Comparison of ENCODE assay signal across 8 cellular contexts in the genomic region with DNA sequence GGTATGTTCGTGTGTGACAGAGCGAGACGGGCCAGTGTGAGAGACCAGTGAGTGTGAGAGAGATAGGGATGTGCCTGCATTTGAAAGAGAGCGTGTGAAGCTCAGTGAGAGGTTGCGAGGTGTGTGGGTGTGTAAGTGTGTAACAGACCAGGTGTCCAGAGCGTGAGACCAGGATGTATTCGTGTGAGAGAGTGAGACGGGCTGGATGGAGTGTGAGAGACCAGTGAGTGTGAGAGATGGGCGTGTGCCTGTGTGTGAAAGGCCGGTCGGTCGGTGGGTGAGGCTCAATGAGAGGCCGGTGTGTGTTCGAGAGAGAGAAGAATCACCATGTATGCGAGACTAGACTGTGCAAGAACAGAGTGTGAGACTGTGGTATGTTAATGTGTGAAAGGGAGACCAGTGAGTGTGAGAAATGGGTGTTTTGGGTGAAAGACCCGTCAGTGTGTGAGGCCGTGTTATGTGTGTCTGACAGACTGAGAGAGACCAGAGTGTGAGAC. TPM values are rescaled to one million over a fixed set of nuclear protein-coding genes. Genes with fewer than 3 reads are reported as not detected.
DNase-seq lines count a peak whose midpoint lies in the region; ATAC-seq, FAIRE-seq and TF ChIP-seq lines count a peak whose summit lies in the region.

No MANE protein-coding gene starts in this region.

- H3K4me3 ChIP-seq in liver (ENCODE audit: low read depth in 1 of 3, low read length in 3 of 3) (peak overlapping the region; percentile 38 to 71 (median 44)), HepG2 (replicated peaks in 1 of 3; ENCODE audit: insufficient read depth in 1 of 3, low read depth in 2 of 3, low read length in 3 of 3) (no peak overlapping the region), H1 (ENCODE audit: extremely low read depth in 1 of 4, insufficient read depth in 2 of 4, low read depth in 3 of 4, low read length in 4 of 4) (peak overlapping the region; percentile 73 to 98 (median 80)), mucosa of stomach (ENCODE audit: low read length) (peak overlapping the region; percentile 93)

- peak overlapping the region; percentile 10; the same call in 1 of the 2 replicates for H2BK12ac ChIP-seq in H1 (ENCODE audit: low read depth, low read length)

- intact Hi-C loops in HepG2 (cut with micrococcal nuclease; ENCODE audit: unreplicated experiment): no loop called here

- H4K91ac ChIP-seq in H1 (replicated peaks; ENCODE audit: insufficient read length, low read length): peak overlapping the region; percentile 73

- H3K27me3 ChIP-seq in liver (ENCODE audit: control insufficient read depth in 4 of 4, insufficient read depth in 4 of 4, low read length in 3 of 4): no peaks in the 10 kb centered on the region
- no peaks in the 10 kb centered on the region for H3K27me3 ChIP-seq in HepG2 (ENCODE audit: control insufficient read depth in 1 of 2, insufficient read depth in 2 of 2, low read length in 2 of 2)
- H3K27me3 ChIP-seq in H1 (replicated peaks in 1 of 4; ENCODE audit: control insufficient read depth in 3 of 4, extremely low read depth in 1 of 4, insufficient read depth in 3 of 4, low read length in 3 of 4): peaks cover 0 to 5% (median 2%) of the 10 kb centered on the region in 4 experiments; a peak in 3 of 7 replicates
- H3K27me3 ChIP-seq in mucosa of stomach (ENCODE audit: control insufficient read depth, insufficient read depth, low read length): no peaks in the 10 kb centered on the region

- CTCF ChIA-PET in HepG2 (lab: Yijun Ruan, JAX; ENCODE audit: low intra/inter-chr PET ratio, low total read pairs): no interaction called here
- CTCF ChIA-PET in H1 (lab: Charles Lee; ENCODE audit: partially characterized antibody): interaction anchor here (0.7 to 1.7 kb wide), 3 partner anchors 17 to 442 kb away, joined by 3 read pairs; a partner anchor contains a TSS
- CTCF ChIA-PET in GM10248 (lab: Yijun Ruan, JAX): no interaction called here

- H3K14ac ChIP-seq in H1 (ENCODE audit: insufficient read length): no peak overlapping the region

- H3K4ac ChIP-seq in H1 (replicated peaks; ENCODE audit: insufficient read length, low read depth, low read length): peak overlapping the region; percentile 25

- no peak overlapping the region for H3K23ac ChIP-seq in H1 (ENCODE audit: insufficient read length)

- TF ChIP-seq CTCF in liver (IDR thresholded peaks at IDR 0.05; ENCODE audit: low read depth, low read length, missing input control) (no peak), HepG2 (CRISPR knock-in tag; IDR thresholded peaks at IDR 0.05) (no peak), H1 (IDR thresholded peaks at IDR 0.05; ENCODE audit: control extremely low read depth in 1 of 3, insufficient read depth in 1 of 3, low read depth in 1 of 3, low read length in 3 of 3) (no peak), GM10248 (IDR thresholded peaks at IDR 0.05; ENCODE audit: control extremely low read depth, extremely low read depth, low read depth, missing control alignments) (no peak)

- H3K79me2 ChIP-seq in HepG2 (ENCODE audit: insufficient read depth, low read length) (no peaks in the 10 kb centered on the region), H1 (ENCODE audit: control insufficient read depth in 1 of 2, insufficient read depth in 2 of 2, low read length in 2 of 2) (no peaks in the 10 kb centered on the region)

- TF ChIP-seq RAD21 in liver (IDR thresholded peaks at IDR 0.05): no peak
- no peak for TF ChIP-seq RAD21 in HepG2 (CRISPR knock-in tag; IDR thresholded peaks at IDR 0.05)
- TF ChIP-seq RAD21 in H1 (IDR thresholded peaks at IDR 0.05 in 1 of 2, conservative IDR thresholded peaks at IDR 0.05 in 1 of 2; ENCODE audit: low read depth in 2 of 2, low read length in 2 of 2): no peak

- H4K5ac ChIP-seq in H1 (ENCODE audit: insufficient read length, low read depth, low read length): no peak overlapping the region

- H3K9ac ChIP-seq in liver (ENCODE audit: low read depth in 1 of 2, low read length in 2 of 2) (no peak overlapping the region), HepG2 (ENCODE audit: insufficient read depth, low read depth, low read length) (no peak overlapping the region), H1 (replicated peaks in 1 of 4; ENCODE audit: extremely low read depth in 1 of 4, low read depth in 3 of 4, low read length in 3 of 4) (peak overlapping the region in 3 of 4 experiments; percentile 26 to 90 (median 32); a peak in 5 of 7 replicates), mucosa of stomach (ENCODE audit: low read length) (peak overlapping the region; percentile 75)

- H3K4me1 ChIP-seq in liver (ENCODE audit: control insufficient read depth in 4 of 4, insufficient read depth in 4 of 4, low read length in 3 of 4) (peaks cover 0 to 10% (median 6%) of the 10 kb centered on the region in 4 donors), HepG2 (ENCODE audit: insufficient read depth, low read length) (no peaks in the 10 kb centered on the region), H1 (replicated peaks in 1 of 4; ENCODE audit: control insufficient read depth in 3 of 4, insufficient read depth in 4 of 4, low read length in 3 of 4) (peaks cover 0 to 10% (median 2%) of the 10 kb centered on the region in 4 experiments; a peak in 5 of 7 replicates), mucosa of stomach (ENCODE audit: control insufficient read depth, insufficient read depth, low read length) (no peaks in the 10 kb centered on the region)

- H3K56ac ChIP-seq in H1 (replicated peaks; ENCODE audit: insufficient read length, low read depth, low read length): peak overlapping the region; percentile 32

- TF ChIP-seq POLR2A in HepG2 (IDR thresholded peaks at IDR 0.05; ENCODE audit: insufficient read depth in 1 of 2, low read depth in 2 of 2, low read length in 2 of 2): no peak
- TF ChIP-seq POLR2A in H1 (IDR thresholded peaks at IDR 0.05; ENCODE audit: control extremely low read depth in 1 of 2, low read depth in 2 of 2, low read length in 2 of 2): no peak

- in situ Hi-C loops in HepG2 (cut with HindIII; ENCODE audit: extremely low pct_ligation_motif_present, low pct_unique_long_range_greater_than_20kb): no loop called here

- H3K36me3 ChIP-seq in liver (ENCODE audit: control insufficient read depth in 4 of 4, insufficient read depth in 3 of 4, low read depth in 1 of 4, low read length in 3 of 4) (peaks cover 0 to 4% (median 1%) of the 10 kb centered on the region in 4 donors), HepG2 (replicated peaks in 1 of 2; ENCODE audit: control insufficient read depth in 1 of 2, insufficient read depth in 2 of 2, low read length in 2 of 2) (no peaks in the 10 kb centered on the region), H1 (ENCODE audit: control insufficient read depth in 2 of 4, insufficient read depth in 4 of 4, low read length in 3 of 4) (no peaks in the 10 kb centered on the region), mucosa of stomach (ENCODE audit: control insufficient read depth, insufficient read depth, low read length) (no peaks in the 10 kb centered on the region)

- TF ChIP-seq EP300 in HepG2 (IDR thresholded peaks at IDR 0.05; ENCODE audit: low read depth in 2 of 2, low read length in 2 of 2) (no peak), HepG2 (CRISPR knock-in tag; IDR thresholded peaks at IDR 0.05; ENCODE audit: borderline replicate concordance) (no peak), H1 (IDR thresholded peaks at IDR 0.05; ENCODE audit: borderline replicate concordance in 1 of 2, low read depth in 2 of 2, low read length in 2 of 2) (no peak)

- H3K27ac ChIP-seq in liver (ENCODE audit: low read depth in 1 of 2, low read length in 2 of 2): peak overlapping the region; percentile 80 to 86
- H3K27ac ChIP-seq in HepG2 (ENCODE audit: extremely low read length, insufficient read depth, low read length): no peak overlapping the region
- H3K27ac ChIP-seq in H1 (ENCODE audit: low read depth, low read length): no peak overlapping the region

- peaks cover 14% of the 10 kb centered on the region for H3K23me2 ChIP-seq in H1 (ENCODE audit: low read depth, low read length)

- ATAC-seq in HepG2 (no peak), HG02973 (IDR thresholded peaks at IDR 0.05; ENCODE audit: unreplicated experiment) (no peak)

- peaks cover 12 to 62% (median 23%) of the 10 kb centered on the region in 4 donors for H3K9me3 ChIP-seq in liver (ENCODE audit: control insufficient read depth in 4 of 4, low read length in 3 of 4)
- peaks cover 92% of the 10 kb centered on the region for H3K9me3 ChIP-seq in HepG2 (ENCODE audit: low read length)
- H3K9me3 ChIP-seq in H1 (ENCODE audit: insufficient read depth in 2 of 2, low read depth in 1 of 2, low read length in 1 of 2): peaks cover 4 to 17% of the 10 kb centered on the region in 2 experiments; a peak in 2 of 4 replicates
- H3K9me3 ChIP-seq in mucosa of stomach (ENCODE audit: control insufficient read depth, low read length): no peaks in the 10 kb centered on the region

- DNase-seq in HepG2 (ENCODE audit: low spot score): no peak
- no peak for DNase-seq in H1 (ENCODE audit: low read depth in 1 of 2, low spot score in 2 of 2)
- DNase-seq in GM10248 (ENCODE audit: extremely low spot score): no peak
- DNase-seq in SHP77 treated with DMSO at 0.1 percent for 48 hours (lab: John Stamatoyannopoulos, UW): no peak
- DNase-seq in RCC 7860 (ENCODE audit: low spot score): no peak

- no peak overlapping the region for H3K18ac ChIP-seq in H1 (ENCODE audit: extremely low read depth, low read length)

- H3K4me2 ChIP-seq in HepG2 (ENCODE audit: low read depth, low read length): no peak overlapping the region
- H3K4me2 ChIP-seq in H1 (ENCODE audit: insufficient read depth in 1 of 2, low read depth in 2 of 2, low read length in 2 of 2): peak overlapping the region; percentile 100

- 7% methylated on average over 17 of the region's 17 CpGs for WGBS in liver
- 43% methylated on average over 17 of the region's 17 CpGs for WGBS in HepG2 (ENCODE audit: low lambda C conversion rate)
- 27% methylated on average over 17 of the region's 17 CpGs; no CpG with 5 or more reads in 1 of the 2 experiments for WGBS in H1 (ENCODE audit: extremely low coverage in 1 of 2, insufficient coverage in 1 of 2, insufficient read length in 1 of 2, insufficient replicate concordance in 2 of 2, low coverage in 1 of 2, low lambda C conversion rate in 2 of 2, missing lambda C conversion rate in 1 of 2), 2 experiments

- POLR2A ChIA-PET in HepG2 (lab: Yijun Ruan, JAX) (no interaction called here), H1 (lab: Charles Lee; ENCODE audit: partially characterized antibody) (no interaction called here), GM10248 (lab: Yijun Ruan, JAX) (no interaction called here)

- no peak overlapping the region for H2BK20ac ChIP-seq in H1 (ENCODE audit: low read length)

- no peak overlapping the region; the same call in 1 of the 2 replicates for H2AK5ac ChIP-seq in H1 (ENCODE audit: low read depth, low read length)

- BruUV-seq in HepG2 (replicated peaks; lab: Mats Ljungman, UMichigan): no TSS peak

- peak overlapping the region; percentile 18; the same call in 1 of the 2 replicates for H2BK5ac ChIP-seq in H1 (ENCODE audit: low read depth, low read length)

- H4K8ac ChIP-seq in H1 (ENCODE audit: extremely low read depth, insufficient read depth, low read length): peak overlapping the region; percentile 81; the same call in 1 of the 2 replicates

- H3K79me1 ChIP-seq in H1 (ENCODE audit: low read depth, low read length): no peaks in the 10 kb centered on the region

- H4K20me1 ChIP-seq in HepG2 (ENCODE audit: insufficient read depth, low read length) (no peaks in the 10 kb centered on the region), H1 (replicated peaks in 1 of 2; ENCODE audit: control insufficient read depth in 1 of 2, insufficient read depth in 2 of 2, low read length in 2 of 2) (peaks cover 0 to 2% of the 10 kb centered on the region in 2 experiments)

- no peak for FAIRE-seq in HepG2 (lab: Jason Lieb, UNC)
- no peak for FAIRE-seq in H1 (lab: Jason Lieb, UNC)
- no peak for FAIRE-seq in RCC 7860 (lab: Jason Lieb, UNC)

- H2AFZ ChIP-seq in HepG2 (ENCODE audit: low read length) (no peak overlapping the region), H1 (ENCODE audit: low read length) (peak overlapping the region; percentile 100)

- H2BK120ac ChIP-seq in H1 (replicated peaks; ENCODE audit: low read depth, low read length): no peak overlapping the region

- no peak overlapping the region for H2BK15ac ChIP-seq in H1 (ENCODE audit: low read length)

RNA-seq across cellular contexts. Expression of a gene that starts 0.7 kb away (rescaled TPM):
- 1 to 10 TPM; 1.0 to 2.3 TPM for total RNA-seq in liver
- under 1 TPM; 0.77 to 0.89 TPM for polyA plus RNA-seq in liver
- not detected in 2 replicates for total RNA-seq in HepG2 (2016; rRNA removed; fragmentation: Illumina TruSeq; extraction: Trizol)
- total RNA-seq in HepG2 (2016; cell fraction: cytosol; rRNA removed; fragmentation: Illumina TruSeq; extraction: Trizol; ENCODE audit: low read depth): not detected in 2 replicates
- total RNA-seq in HepG2 (2016; cell fraction: insoluble cytoplasmic fraction; rRNA removed; fragmentation: Illumina TruSeq; extraction: Trizol): not detected in 2 replicates
- not detected in 2 replicates for total RNA-seq in HepG2 (2016; cell fraction: membrane; rRNA removed; fragmentation: Illumina TruSeq; extraction: Trizol)
- not detected in 2 replicates for total RNA-seq in HepG2 (2016; cell fraction: nucleus; rRNA removed; fragmentation: Illumina TruSeq; extraction: Trizol)
- not detected in 2 replicates for polyA plus RNA-seq in HepG2 (2011; rRNA removed)
- polyA plus RNA-seq in HepG2 (2011; cell fraction: cytosol; rRNA removed): not detected in 2 replicates
- polyA plus RNA-seq in HepG2 (2011; cell fraction: nucleus; rRNA removed): not detected in 2 replicates
- not detected in 2 replicates for polyA plus RNA-seq in HepG2 (2012)
- polyA plus RNA-seq in HepG2 (2016; cell fraction: cytosol; fragmentation: Illumina TruSeq; extraction: Trizol; ENCODE audit: low read depth): not detected in 2 replicates
- polyA plus RNA-seq in HepG2 (2016; cell fraction: insoluble cytoplasmic fraction; fragmentation: Illumina TruSeq; extraction: Trizol; ENCODE audit: low read depth): not detected in 2 replicates
- not detected in 2 replicates for polyA plus RNA-seq in HepG2 (2016; cell fraction: membrane; fragmentation: Illumina TruSeq; extraction: Trizol; ENCODE audit: low read depth)
- polyA plus RNA-seq in HepG2 (2016; cell fraction: nucleus; fragmentation: Illumina TruSeq; extraction: Trizol; ENCODE audit: insufficient read depth, low read depth): not detected in 2 replicates
- not detected in 2 replicates for polyA minus RNA-seq in HepG2 (2011; rRNA and poly(A)+ RNA removed; ENCODE audit: low replicate concordance)
- not detected in 2 replicates for polyA minus RNA-seq in HepG2 (2011; cell fraction: cytosol; rRNA and poly(A)+ RNA removed)
- polyA minus RNA-seq in HepG2 (2011; cell fraction: nucleus; rRNA and poly(A)+ RNA removed): not detected in 2 replicates
- 0.42 and 0.74 TPM in 2 replicates for total RNA-seq in H1 (2021; fragmentation: NEBNext Ultra II Directional; extraction: Animal tissue kit (Norgen Biotek cat#: 25700))
- polyA plus RNA-seq in H1 (2011; rRNA removed): 0.46 and 0.73 TPM in 2 replicates
- polyA plus RNA-seq in H1 (2011; cell fraction: cytosol; rRNA removed): 0.98 TPM
- polyA plus RNA-seq in H1 (2011; cell fraction: nucleus; rRNA removed): 1.1 TPM
- polyA plus RNA-seq in H1 (2012, experiment 1 of 2): 0.67 to 2.0 TPM (median 1.0 TPM) in 4 replicates
- polyA plus RNA-seq in H1 (2012, experiment 2 of 2): not detected
- 1.1 TPM for polyA plus RNA-seq in H1 (2013, experiment 1 of 2)
- polyA plus RNA-seq in H1 (2013, experiment 2 of 2): 1.1 TPM
- polyA minus RNA-seq in H1 (2011; rRNA and poly(A)+ RNA removed): 1.3 and 2.1 TPM in 2 replicates
- polyA minus RNA-seq in H1 (2011; cell fraction: cytosol; rRNA and poly(A)+ RNA removed): 0.51 TPM
- 4.5 TPM for polyA minus RNA-seq in H1 (2011; cell fraction: nucleus; rRNA and poly(A)+ RNA removed)

RNA-seq across cellular contexts. Expression of a gene that starts 30.4 kb away (rescaled TPM):
- total RNA-seq in liver (1 to 10 TPM; 1.2 to 1.3 TPM), HepG2 (2016; rRNA removed; fragmentation: Illumina TruSeq; extraction: Trizol) (not detected in 2 replicates)
- polyA plus RNA-seq in liver (under 1 TPM; 0.47 TPM), HepG2 (2011; rRNA removed) (not detected in 2 replicates), H1 (2011; rRNA removed) (1.3 and 1.6 TPM in 2 replicates)
- not detected in 2 replicates for total RNA-seq in HepG2 (2016; cell fraction: cytosol; rRNA removed; fragmentation: Illumina TruSeq; extraction: Trizol; ENCODE audit: low read depth)
- total RNA-seq in HepG2 (2016; cell fraction: insoluble cytoplasmic fraction; rRNA removed; fragmentation: Illumina TruSeq; extraction: Trizol): not detected in 2 replicates
- not detected in 2 replicates for total RNA-seq in HepG2 (2016; cell fraction: membrane; rRNA removed; fragmentation: Illumina TruSeq; extraction: Trizol)
- not detected in 2 replicates for total RNA-seq in HepG2 (2016; cell fraction: nucleus; rRNA removed; fragmentation: Illumina TruSeq; extraction: Trizol)
- polyA plus RNA-seq in HepG2 (2011; cell fraction: cytosol; rRNA removed): not detected in 2 replicates
- not detected in 2 replicates for polyA plus RNA-seq in HepG2 (2011; cell fraction: nucleus; rRNA removed)
- polyA plus RNA-seq in HepG2 (2012): not detected in 2 replicates
- not detected in 2 replicates for polyA plus RNA-seq in HepG2 (2016; cell fraction: cytosol; fragmentation: Illumina TruSeq; extraction: Trizol; ENCODE audit: low read depth)
- not detected in 2 replicates for polyA plus RNA-seq in HepG2 (2016; cell fraction: insoluble cytoplasmic fraction; fragmentation: Illumina TruSeq; extraction: Trizol; ENCODE audit: low read depth)
- not detected in 2 replicates for polyA plus RNA-seq in HepG2 (2016; cell fraction: membrane; fragmentation: Illumina TruSeq; extraction: Trizol; ENCODE audit: low read depth)
- not detected in 2 replicates for polyA plus RNA-seq in HepG2 (2016; cell fraction: nucleus; fragmentation: Illumina TruSeq; extraction: Trizol; ENCODE audit: insufficient read depth, low read depth)
- polyA minus RNA-seq in HepG2 (2011; rRNA and poly(A)+ RNA removed; ENCODE audit: low replicate concordance): not detected in 2 replicates
- polyA minus RNA-seq in HepG2 (2011; cell fraction: cytosol; rRNA and poly(A)+ RNA removed): not detected in 2 replicates
- not detected in 2 replicates for polyA minus RNA-seq in HepG2 (2011; cell fraction: nucleus; rRNA and poly(A)+ RNA removed)
- 4.5 and 5.2 TPM in 2 replicates for total RNA-seq in H1 (2021; fragmentation: NEBNext Ultra II Directional; extraction: Animal tissue kit (Norgen Biotek cat#: 25700))
- 2.1 TPM for polyA plus RNA-seq in H1 (2011; cell fraction: cytosol; rRNA removed)
- polyA plus RNA-seq in H1 (2011; cell fraction: nucleus; rRNA removed): 3.4 TPM
- 2.2 to 3.7 TPM (median 3.2 TPM) in 4 replicates for polyA plus RNA-seq in H1 (2012, experiment 1 of 2)
- polyA plus RNA-seq in H1 (2012, experiment 2 of 2): 0.20 TPM
- 5.3 TPM for polyA plus RNA-seq in H1 (2013, experiment 1 of 2)
- 5.7 TPM for polyA plus RNA-seq in H1 (2013, experiment 2 of 2)
- polyA minus RNA-seq in H1 (2011; rRNA and poly(A)+ RNA removed): 6.2 and 6.7 TPM in 2 replicates
- polyA minus RNA-seq in H1 (2011; cell fraction: cytosol; rRNA and poly(A)+ RNA removed): 2.8 TPM
- polyA minus RNA-seq in H1 (2011; cell fraction: nucleus; rRNA and poly(A)+ RNA removed): 12.0 TPM

RNA-seq across cellular contexts. Expression of a gene that starts 31.2 kb away (rescaled TPM):
- total RNA-seq in liver (1 to 10 TPM; 1.3 to 1.7 TPM), HepG2 (2016; rRNA removed; fragmentation: Illumina TruSeq; extraction: Trizol) (not detected in 2 replicates)
- polyA plus RNA-seq in liver (under 1 TPM; 0.31 to 0.58 TPM), HepG2 (2011; rRNA removed) (not detected in 2 replicates), H1 (2011; rRNA removed) (3.1 and 4.4 TPM in 2 replicates)
- total RNA-seq in HepG2 (2016; cell fraction: cytosol; rRNA removed; fragmentation: Illumina TruSeq; extraction: Trizol; ENCODE audit: low read depth): not detected in 2 replicates
- total RNA-seq in HepG2 (2016; cell fraction: insoluble cytoplasmic fraction; rRNA removed; fragmentation: Illumina TruSeq; extraction: Trizol): not detected in 2 replicates
- not detected in 2 replicates for total RNA-seq in HepG2 (2016; cell fraction: membrane; rRNA removed; fragmentation: Illumina TruSeq; extraction: Trizol)
- not detected in 2 replicates for total RNA-seq in HepG2 (2016; cell fraction: nucleus; rRNA removed; fragmentation: Illumina TruSeq; extraction: Trizol)
- polyA plus RNA-seq in HepG2 (2011; cell fraction: cytosol; rRNA removed): not detected in 2 replicates
- polyA plus RNA-seq in HepG2 (2011; cell fraction: nucleus; rRNA removed): not detected in 2 replicates
- not detected in 2 replicates for polyA plus RNA-seq in HepG2 (2012)
- not detected in 2 replicates for polyA plus RNA-seq in HepG2 (2016; cell fraction: cytosol; fragmentation: Illumina TruSeq; extraction: Trizol; ENCODE audit: low read depth)
- polyA plus RNA-seq in HepG2 (2016; cell fraction: insoluble cytoplasmic fraction; fragmentation: Illumina TruSeq; extraction: Trizol; ENCODE audit: low read depth): not detected in 2 replicates
- polyA plus RNA-seq in HepG2 (2016; cell fraction: membrane; fragmentation: Illumina TruSeq; extraction: Trizol; ENCODE audit: low read depth): not detected in 2 replicates
- not detected in 2 replicates for polyA plus RNA-seq in HepG2 (2016; cell fraction: nucleus; fragmentation: Illumina TruSeq; extraction: Trizol; ENCODE audit: insufficient read depth, low read depth)
- not detected in 2 replicates for polyA minus RNA-seq in HepG2 (2011; rRNA and poly(A)+ RNA removed; ENCODE audit: low replicate concordance)
- polyA minus RNA-seq in HepG2 (2011; cell fraction: cytosol; rRNA and poly(A)+ RNA removed): not detected in 2 replicates
- polyA minus RNA-seq in HepG2 (2011; cell fraction: nucleus; rRNA and poly(A)+ RNA removed): not detected in 2 replicates
- 9.3 and 10.7 TPM in 2 replicates for total RNA-seq in H1 (2021; fragmentation: NEBNext Ultra II Directional; extraction: Animal tissue kit (Norgen Biotek cat#: 25700))
- 7.0 TPM for polyA plus RNA-seq in H1 (2011; cell fraction: cytosol; rRNA removed)
- 7.1 TPM for polyA plus RNA-seq in H1 (2011; cell fraction: nucleus; rRNA removed)
- polyA plus RNA-seq in H1 (2012, experiment 1 of 2): 8.5 to 15.5 TPM (median 10.9 TPM) in 4 replicates
- polyA plus RNA-seq in H1 (2012, experiment 2 of 2): 1.0 TPM
- polyA plus RNA-seq in H1 (2013, experiment 1 of 2): 11.4 TPM
- polyA plus RNA-seq in H1 (2013, experiment 2 of 2): 11.7 TPM
- 12.9 and 14.1 TPM in 2 replicates for polyA minus RNA-seq in H1 (2011; rRNA and poly(A)+ RNA removed)
- 10.7 TPM for polyA minus RNA-seq in H1 (2011; cell fraction: cytosol; rRNA and poly(A)+ RNA removed)
- polyA minus RNA-seq in H1 (2011; cell fraction: nucleus; rRNA and poly(A)+ RNA removed): 25.4 TPM

RNA-seq across cellular contexts. Expression of a gene that starts 58.9 kb away (rescaled TPM):
- 1 to 10 TPM; 1.8 to 2.8 TPM for total RNA-seq in liver
- 1 to 10 TPM in 1 of 2 donors, under 1 TPM in 1; 0.95 to 1.3 TPM for polyA plus RNA-seq in liver
- total RNA-seq in HepG2 (2016; rRNA removed; fragmentation: Illumina TruSeq; extraction: Trizol): not detected in 2 replicates
- total RNA-seq in HepG2 (2016; cell fraction: cytosol; rRNA removed; fragmentation: Illumina TruSeq; extraction: Trizol; ENCODE audit: low read depth): not detected in 2 replicates
- not detected in 2 replicates for total RNA-seq in HepG2 (2016; cell fraction: insoluble cytoplasmic fraction; rRNA removed; fragmentation: Illumina TruSeq; extraction: Trizol)
- not detected in 2 replicates for total RNA-seq in HepG2 (2016; cell fraction: membrane; rRNA removed; fragmentation: Illumina TruSeq; extraction: Trizol)
- not detected in 2 replicates for total RNA-seq in HepG2 (2016; cell fraction: nucleus; rRNA removed; fragmentation: Illumina TruSeq; extraction: Trizol)
- polyA plus RNA-seq in HepG2 (2011; rRNA removed): not detected in 2 replicates
- polyA plus RNA-seq in HepG2 (2011; cell fraction: cytosol; rRNA removed): not detected in 2 replicates
- not detected in 2 replicates for polyA plus RNA-seq in HepG2 (2011; cell fraction: nucleus; rRNA removed)
- not detected in 2 replicates for polyA plus RNA-seq in HepG2 (2012)
- not detected in 2 replicates for polyA plus RNA-seq in HepG2 (2016; cell fraction: cytosol; fragmentation: Illumina TruSeq; extraction: Trizol; ENCODE audit: low read depth)
- polyA plus RNA-seq in HepG2 (2016; cell fraction: insoluble cytoplasmic fraction; fragmentation: Illumina TruSeq; extraction: Trizol; ENCODE audit: low read depth): not detected in 2 replicates
- polyA plus RNA-seq in HepG2 (2016; cell fraction: membrane; fragmentation: Illumina TruSeq; extraction: Trizol; ENCODE audit: low read depth): not detected in 2 replicates
- not detected in 2 replicates for polyA plus RNA-seq in HepG2 (2016; cell fraction: nucleus; fragmentation: Illumina TruSeq; extraction: Trizol; ENCODE audit: insufficient read depth, low read depth)
- polyA minus RNA-seq in HepG2 (2011; rRNA and poly(A)+ RNA removed; ENCODE audit: low replicate concordance): 0.06 TPM in 1 of 2 replicates, not detected in the other
- polyA minus RNA-seq in HepG2 (2011; cell fraction: cytosol; rRNA and poly(A)+ RNA removed): not detected in 2 replicates
- 0.12 TPM in 1 of 2 replicates, not detected in the other for polyA minus RNA-seq in HepG2 (2011; cell fraction: nucleus; rRNA and poly(A)+ RNA removed)
- 6.8 and 8.8 TPM in 2 replicates for total RNA-seq in H1 (2021; fragmentation: NEBNext Ultra II Directional; extraction: Animal tissue kit (Norgen Biotek cat#: 25700))
- 1.9 and 2.0 TPM in 2 replicates for polyA plus RNA-seq in H1 (2011; rRNA removed)
- polyA plus RNA-seq in H1 (2011; cell fraction: cytosol; rRNA removed): 2.8 TPM
- polyA plus RNA-seq in H1 (2011; cell fraction: nucleus; rRNA removed): 6.7 TPM
- polyA plus RNA-seq in H1 (2012, experiment 1 of 2): 4.8 to 7.2 TPM (median 6.1 TPM) in 4 replicates
- 0.49 TPM for polyA plus RNA-seq in H1 (2012, experiment 2 of 2)
- 7.4 TPM for polyA plus RNA-seq in H1 (2013, experiment 1 of 2)
- polyA plus RNA-seq in H1 (2013, experiment 2 of 2): 6.4 TPM
- 3.8 and 6.8 TPM in 2 replicates for polyA minus RNA-seq in H1 (2011; rRNA and poly(A)+ RNA removed)
- 2.9 TPM for polyA minus RNA-seq in H1 (2011; cell fraction: cytosol; rRNA and poly(A)+ RNA removed)
- polyA minus RNA-seq in H1 (2011; cell fraction: nucleus; rRNA and poly(A)+ RNA removed): 13.6 TPM

Comparison
In these comparisons a context has a peak if more than half of its experiments do, and no peak if none do; other contexts are left out.
1. H3K27ac ChIP-seq: peak in liver (2 of 2); none in HepG2 (single experiment) and H1 (single experiment).
2. H3K4me3 ChIP-seq: peak in liver (3 of 3), H1 (4 of 4) and mucosa of stomach (single experiment); none in HepG2 (0 of 3).
3. H3K9ac ChIP-seq: peak in H1 (3 of 4) and mucosa of stomach (single experiment); none in liver (0 of 2) and HepG2 (single experiment).